In the genomic region with DNA sequence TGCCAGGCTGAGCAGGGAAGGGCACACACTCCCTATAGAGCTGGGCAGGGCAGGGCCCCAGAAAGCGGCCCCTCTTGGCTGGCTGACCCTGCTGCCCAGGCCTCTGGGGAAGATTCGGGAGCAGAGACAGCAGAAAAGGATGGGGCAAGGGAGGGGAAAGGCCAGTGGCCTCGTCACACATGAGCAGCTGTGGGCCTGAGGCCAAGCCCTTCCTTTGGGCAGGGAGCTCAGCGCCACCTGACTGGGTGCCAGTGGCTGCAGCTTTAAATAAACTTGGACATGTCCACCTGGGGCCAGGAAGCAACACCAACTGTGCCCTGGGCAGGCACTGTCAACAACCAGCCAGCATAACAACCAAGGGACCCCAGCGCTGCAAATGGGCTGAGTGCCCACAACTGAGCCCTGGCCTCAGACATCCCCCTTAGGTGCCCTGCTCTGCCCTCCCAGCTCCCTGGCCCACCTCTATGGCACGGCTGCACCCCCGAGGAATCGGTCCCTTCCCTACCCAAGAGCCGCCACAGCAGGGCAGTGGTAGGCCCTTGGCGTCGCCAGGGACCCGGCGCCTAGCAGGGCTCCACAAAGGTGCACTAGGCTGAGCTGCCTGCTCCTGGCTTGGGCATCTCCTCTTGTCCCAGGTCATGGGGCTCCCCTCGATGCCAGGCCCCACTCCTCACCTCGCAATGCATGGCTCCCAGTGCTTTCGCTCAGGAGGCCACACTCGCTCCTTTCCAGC, we compare ENCODE assay signal across 1 cellular context.
TF ChIP-seq lines count a peak whose summit lies in the region.

No MANE protein-coding gene starts in this region.

TF ChIP-seq in H1, 55 proteins besides CTCF, POLR2A, EP300 and RAD21:
- TF ChIP-seq CBX5 (IDR thresholded peaks at IDR 0.05; ENCODE audit: low read depth, low read length) (no peak), TEAD4 (IDR thresholded peaks at IDR 0.05; ENCODE audit: low read depth, low read length) (no peak), SP1 (IDR thresholded peaks at IDR 0.05; ENCODE audit: low read depth, low read length) (no peak), RXRA (IDR thresholded peaks at IDR 0.05; ENCODE audit: insufficient read depth, low read depth, low read length) (no peak), YY1 (IDR thresholded peaks at IDR 0.05; ENCODE audit: low read depth, low read length) (no peak), TBP (IDR thresholded peaks at IDR 0.05; ENCODE audit: low read depth, low read length) (no peak), CTBP2 (IDR thresholded peaks at IDR 0.05; ENCODE audit: borderline replicate concordance, insufficient read depth, insufficient read length, low read length) (no peak), FOSL1 (IDR thresholded peaks at IDR 0.05; ENCODE audit: insufficient read depth, low read depth, low read length) (no peak), CHD2 (IDR thresholded peaks at IDR 0.05; ENCODE audit: low read length) (no peak), KDM1A (IDR thresholded peaks at IDR 0.05; ENCODE audit: borderline replicate concordance, low read length) (no peak)
- TF ChIP-seq, protein P1, sequence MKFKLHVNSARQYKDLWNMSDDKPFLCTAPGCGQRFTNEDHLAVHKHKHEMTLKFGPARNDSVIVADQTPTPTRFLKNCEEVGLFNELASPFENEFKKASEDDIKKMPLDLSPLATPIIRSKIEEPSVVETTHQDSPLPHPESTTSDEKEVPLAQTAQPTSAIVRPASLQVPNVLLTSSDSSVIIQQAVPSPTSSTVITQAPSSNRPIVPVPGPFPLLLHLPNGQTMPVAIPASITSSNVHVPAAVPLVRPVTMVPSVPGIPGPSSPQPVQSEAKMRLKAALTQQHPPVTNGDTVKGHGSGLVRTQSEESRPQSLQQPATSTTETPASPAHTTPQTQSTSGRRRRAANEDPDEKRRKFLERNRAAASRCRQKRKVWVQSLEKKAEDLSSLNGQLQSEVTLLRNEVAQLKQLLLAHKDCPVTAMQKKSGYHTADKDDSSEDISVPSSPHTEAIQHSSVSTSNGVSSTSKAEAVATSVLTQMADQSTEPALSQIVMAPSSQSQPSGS (IDR thresholded peaks at IDR 0.05; ENCODE audit: low read length) = no peak
